ENCODE assay signal across 1 cellular context in the genomic region with DNA sequence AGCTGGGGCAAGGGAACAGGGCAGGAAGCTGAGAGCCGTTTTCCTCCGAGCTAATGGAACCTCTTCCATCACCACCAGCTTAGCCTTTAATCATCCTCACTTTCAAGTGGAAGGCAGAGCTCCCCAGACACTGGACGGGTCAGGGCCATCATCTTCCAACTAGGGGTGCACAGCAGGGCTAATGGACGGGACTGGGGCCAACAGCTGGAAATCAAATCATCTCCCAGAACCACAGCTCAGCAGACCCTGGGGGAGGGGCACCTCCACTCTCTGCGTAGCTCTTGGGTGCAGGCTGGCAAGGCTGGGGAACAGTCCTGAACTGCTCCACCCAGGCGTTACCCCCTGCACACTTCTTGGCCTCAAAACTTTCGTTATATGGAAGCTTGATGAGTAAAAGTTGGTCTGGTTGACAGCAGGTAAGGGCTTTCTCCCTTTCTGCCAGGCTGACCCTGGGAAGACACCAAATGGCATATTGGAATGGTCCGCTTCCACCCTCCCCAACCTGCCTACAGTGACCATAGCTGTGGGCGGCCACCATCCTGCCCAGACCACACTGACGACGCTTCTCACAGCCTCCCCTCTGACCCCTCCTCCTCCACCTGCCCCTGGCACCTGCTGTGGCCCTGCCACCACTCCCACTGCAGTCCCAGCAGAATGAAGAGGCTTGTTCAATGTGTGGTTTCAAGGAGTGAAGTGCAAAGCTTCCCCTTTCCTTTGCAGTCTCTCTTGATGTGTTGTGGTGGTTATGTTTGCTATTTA.
TF ChIP-seq lines count a peak whose summit lies in the region.

No MANE protein-coding gene starts in this region.

TF ChIP-seq in HepG2, 621 proteins besides CTCF, POLR2A, EP300 and RAD21 (continued from another document):
- TF ChIP-seq, protein P1, sequence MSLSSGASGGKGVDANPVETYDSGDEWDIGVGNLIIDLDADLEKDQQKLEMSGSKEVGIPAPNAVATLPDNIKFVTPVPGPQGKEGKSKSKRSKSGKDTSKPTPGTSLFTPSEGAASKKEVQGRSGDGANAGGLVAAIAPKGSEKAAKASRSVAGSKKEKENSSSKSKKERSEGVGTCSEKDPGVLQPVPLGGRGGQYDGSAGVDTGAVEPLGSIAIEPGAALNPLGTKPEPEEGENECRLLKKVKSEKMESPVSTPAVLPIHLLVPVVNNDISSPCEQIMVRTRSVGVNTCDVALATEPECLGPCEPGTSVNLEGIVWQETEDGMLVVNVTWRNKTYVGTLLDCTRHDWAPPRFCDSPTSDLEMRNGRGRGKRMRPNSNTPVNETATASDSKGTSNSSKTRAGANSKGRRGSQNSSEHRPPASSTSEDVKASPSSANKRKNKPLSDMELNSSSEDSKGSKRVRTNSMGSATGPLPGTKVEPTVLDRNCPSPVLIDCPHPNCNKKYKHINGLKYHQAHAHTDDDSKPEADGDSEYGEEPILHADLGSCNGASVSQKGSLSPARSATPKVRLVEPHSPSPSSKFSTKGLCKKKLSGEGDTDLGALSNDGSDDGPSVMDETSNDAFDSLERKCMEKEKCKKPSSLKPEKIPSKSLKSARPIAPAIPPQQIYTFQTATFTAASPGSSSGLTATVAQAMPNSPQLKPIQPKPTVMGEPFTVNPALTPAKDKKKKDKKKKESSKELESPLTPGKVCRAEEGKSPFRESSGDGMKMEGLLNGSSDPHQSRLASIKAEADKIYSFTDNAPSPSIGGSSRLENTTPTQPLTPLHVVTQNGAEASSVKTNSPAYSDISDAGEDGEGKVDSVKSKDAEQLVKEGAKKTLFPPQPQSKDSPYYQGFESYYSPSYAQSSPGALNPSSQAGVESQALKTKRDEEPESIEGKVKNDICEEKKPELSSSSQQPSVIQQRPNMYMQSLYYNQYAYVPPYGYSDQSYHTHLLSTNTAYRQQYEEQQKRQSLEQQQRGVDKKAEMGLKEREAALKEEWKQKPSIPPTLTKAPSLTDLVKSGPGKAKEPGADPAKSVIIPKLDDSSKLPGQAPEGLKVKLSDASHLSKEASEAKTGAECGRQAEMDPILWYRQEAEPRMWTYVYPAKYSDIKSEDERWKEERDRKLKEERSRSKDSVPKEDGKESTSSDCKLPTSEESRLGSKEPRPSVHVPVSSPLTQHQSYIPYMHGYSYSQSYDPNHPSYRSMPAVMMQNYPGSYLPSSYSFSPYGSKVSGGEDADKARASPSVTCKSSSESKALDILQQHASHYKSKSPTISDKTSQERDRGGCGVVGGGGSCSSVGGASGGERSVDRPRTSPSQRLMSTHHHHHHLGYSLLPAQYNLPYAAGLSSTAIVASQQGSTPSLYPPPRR (CRISPR knock-in tag; IDR thresholded peaks at IDR 0.05; ENCODE audit: borderline replicate concordance), result no peak
- TF ChIP-seq MTA3 (CRISPR knock-in tag; IDR thresholded peaks at IDR 0.05) (no peak), SAP130 (CRISPR knock-in tag; IDR thresholded peaks at IDR 0.05; ENCODE audit: low read depth) (no peak)
